ENCODE assay signal across 9 cellular contexts in genomic region chr7:66952343-66953043, GRCh38. TPM values are rescaled to one million over a fixed set of nuclear protein-coding genes. Genes with fewer than 3 reads are reported as not detected.
DNase-seq lines count a peak whose midpoint lies in the region; TF ChIP-seq lines count a peak whose summit lies in the region.
"Had no signal": no experiment of that assay in that cellular context is flagged by ENCODE, and none has a peak within 500 bp of the region (broad histone marks: within the 10 kb centered on the region; RNA-seq: fewer than 3 reads in every experiment).

No MANE protein-coding gene starts in this region.

- no peaks in the 10 kb centered on the region for H3K9me3 Mint-ChIP-seq in activated naive CD4-positive, alpha-beta T cell treated with anti-CD3 and anti-CD28 coated beads, Interleukin-2, amount 10 ng/mL, durations not matched to agents 7 days and 5 days
- no peaks in the 10 kb centered on the region for H3K9me3 Mint-ChIP-seq in type B pancreatic cell
- H3K9me3 Mint-ChIP-seq in activated T-helper 1 cell treated with anti-CD3 and anti-CD28 coated beads, Interleukin-12 subunit alpha, Interleukin-12 subunit beta, Interleukin-2, Interleukin-4 antibody, amounts not matched to agents 30 ng/mL and 10 ng/mL and 1 ng/mL, durations not matched to agents 14 hours and 24 hours and 36 hours: no peaks in the 10 kb centered on the region

- no peaks in the 10 kb centered on the region for H3K4me1 Mint-ChIP-seq in activated naive CD4-positive, alpha-beta T cell treated with anti-CD3 and anti-CD28 coated beads, Interleukin-2, amount 10 ng/mL, durations not matched to agents 7 days and 5 days
- peaks cover 5% of the 10 kb centered on the region for H3K4me1 Mint-ChIP-seq in type B pancreatic cell (ENCODE audit: unreplicated experiment)
- H3K4me1 Mint-ChIP-seq in activated T-helper 1 cell treated with anti-CD3 and anti-CD28 coated beads, Interleukin-12 subunit alpha, Interleukin-12 subunit beta, Interleukin-2, Interleukin-4 antibody, amounts not matched to agents 30 ng/mL and 10 ng/mL and 1 ng/mL, durations not matched to agents 14 hours and 24 hours and 36 hours (ENCODE audit: low read depth): no peaks in the 10 kb centered on the region

- intact Hi-C loops in activated T-helper 1 cell treated with anti-CD3 and anti-CD28 coated beads, Interleukin-12 subunit alpha, Interleukin-12 subunit beta, Interleukin-2, Interleukin-4 antibody, amounts not matched to agents 30 ng/mL and 10 ng/mL and 1 ng/mL, durations not matched to agents 14 hours and 24 hours and 36 hours (cut with micrococcal nuclease): no loop called here

- no peak for DNase-seq in activated naive CD4-positive, alpha-beta T cell treated with anti-CD3 and anti-CD28 coated beads, Interleukin-2, amount 10 ng/mL, durations not matched to agents 7 days and 5 days
- no peak for DNase-seq in activated naive CD4-positive, alpha-beta T cell (lab: John Stamatoyannopoulos, UW)
- DNase-seq in astrocyte of the hippocampus (ENCODE audit: low read depth, low spot score) (peak; percentile 61), iPS-NIHi11 (ENCODE audit: low spot score) (peak; percentile 38), type B pancreatic cell (ENCODE audit: extremely low spot score, unreplicated experiment) (no peak), NCI-H82 treated with DMSO at 0.1 percent for 48 hours (lab: John Stamatoyannopoulos, UW; ENCODE audit: unreplicated experiment) (no peak), NCI-H748 (lab: John Stamatoyannopoulos, UW; ENCODE audit: unreplicated experiment) (no peak)
- no peak for DNase-seq in activated T-helper 1 cell treated with anti-CD3 and anti-CD28 coated beads, Interleukin-12 subunit alpha, Interleukin-12 subunit beta, Interleukin-2, Interleukin-4 antibody, amounts not matched to agents 30 ng/mL and 10 ng/mL and 1 ng/mL, durations not matched to agents 14 hours and 24 hours and 36 hours (ENCODE audit: low spot score)
- DNase-seq: NCI-H1436 treated with DMSO at 0.1 percent for 48 hours had no signal

- TF ChIP-seq CTCF in type B pancreatic cell (conservative IDR thresholded peaks at IDR 0.05): no peak

- no peaks in the 10 kb centered on the region for H3K27me3 Mint-ChIP-seq in activated naive CD4-positive, alpha-beta T cell treated with anti-CD3 and anti-CD28 coated beads, Interleukin-2, amount 10 ng/mL, durations not matched to agents 7 days and 5 days
- no peaks in the 10 kb centered on the region for H3K27me3 Mint-ChIP-seq in type B pancreatic cell
- H3K27me3 Mint-ChIP-seq in activated T-helper 1 cell treated with anti-CD3 and anti-CD28 coated beads, Interleukin-12 subunit alpha, Interleukin-12 subunit beta, Interleukin-2, Interleukin-4 antibody, amounts not matched to agents 30 ng/mL and 10 ng/mL and 1 ng/mL, durations not matched to agents 14 hours and 24 hours and 36 hours (ENCODE audit: insufficient read depth): no peaks in the 10 kb centered on the region

- H3K27ac Mint-ChIP-seq in activated naive CD4-positive, alpha-beta T cell treated with anti-CD3 and anti-CD28 coated beads, Interleukin-2, amount 10 ng/mL, durations not matched to agents 7 days and 5 days: peak overlapping the region; percentile 54
- H3K27ac Mint-ChIP-seq in type B pancreatic cell: peak overlapping the region; percentile 75
- no peak overlapping the region for H3K27ac Mint-ChIP-seq in activated T-helper 1 cell treated with anti-CD3 and anti-CD28 coated beads, Interleukin-12 subunit alpha, Interleukin-12 subunit beta, Interleukin-2, Interleukin-4 antibody, amounts not matched to agents 30 ng/mL and 10 ng/mL and 1 ng/mL, durations not matched to agents 14 hours and 24 hours and 36 hours

- H3K4me3 Mint-ChIP-seq in activated naive CD4-positive, alpha-beta T cell treated with anti-CD3 and anti-CD28 coated beads, Interleukin-2, amount 10 ng/mL, durations not matched to agents 7 days and 5 days: no peak overlapping the region
- H3K4me3 Mint-ChIP-seq in type B pancreatic cell: no peak overlapping the region
- H3K4me3 Mint-ChIP-seq in activated T-helper 1 cell treated with anti-CD3 and anti-CD28 coated beads, Interleukin-12 subunit alpha, Interleukin-12 subunit beta, Interleukin-2, Interleukin-4 antibody, amounts not matched to agents 30 ng/mL and 10 ng/mL and 1 ng/mL, durations not matched to agents 14 hours and 24 hours and 36 hours: no peak overlapping the region

- peaks cover 46% of the 10 kb centered on the region for H3K36me3 Mint-ChIP-seq in activated naive CD4-positive, alpha-beta T cell treated with anti-CD3 and anti-CD28 coated beads, Interleukin-2, amount 10 ng/mL, durations not matched to agents 7 days and 5 days
- peaks cover 29% of the 10 kb centered on the region for H3K36me3 Mint-ChIP-seq in type B pancreatic cell
- peaks cover 45% of the 10 kb centered on the region for H3K36me3 Mint-ChIP-seq in activated T-helper 1 cell treated with anti-CD3 and anti-CD28 coated beads, Interleukin-12 subunit alpha, Interleukin-12 subunit beta, Interleukin-2, Interleukin-4 antibody, amounts not matched to agents 30 ng/mL and 10 ng/mL and 1 ng/mL, durations not matched to agents 14 hours and 24 hours and 36 hours (ENCODE audit: low read depth)

- CTCF ChIA-PET in activated naive CD4-positive, alpha-beta T cell treated with anti-CD3 and anti-CD28 coated beads, Interleukin-2, amount 10 ng/mL, durations not matched to agents 7 days and 5 days (lab: Charles Lee): no interaction called here

RNA-seq across cellular contexts. Expression of gene TMEM248, which starts 31.5 kb away (rescaled TPM):
- total RNA-seq in type B pancreatic cell (ENCODE audit: low replicate concordance): 71.6 and 84.5 TPM in 2 replicates
- 83.6 and 95.6 TPM in 2 replicates for total RNA-seq in activated T-helper 1 cell treated with anti-CD3 and anti-CD28 coated beads, Interleukin-12 subunit alpha, Interleukin-12 subunit beta, Interleukin-2, Interleukin-4 antibody, amounts not matched to agents 30 ng/mL and 10 ng/mL and 1 ng/mL, durations not matched to agents 14 hours and 24 hours and 36 hours

RNA-seq across cellular contexts. Expression of gene SBDS, which starts 42.9 kb away (rescaled TPM):
- total RNA-seq in type B pancreatic cell (ENCODE audit: low replicate concordance): 50.1 and 75.7 TPM in 2 replicates
- total RNA-seq in activated T-helper 1 cell treated with anti-CD3 and anti-CD28 coated beads, Interleukin-12 subunit alpha, Interleukin-12 subunit beta, Interleukin-2, Interleukin-4 antibody, amounts not matched to agents 30 ng/mL and 10 ng/mL and 1 ng/mL, durations not matched to agents 14 hours and 24 hours and 36 hours: 68.5 and 69.3 TPM in 2 replicates

RNA-seq across cellular contexts. Expression of gene TYW1, which starts 44.1 kb away (rescaled TPM):
- total RNA-seq in type B pancreatic cell (ENCODE audit: low replicate concordance): 14.3 and 17.7 TPM in 2 replicates
- 21.4 and 22.4 TPM in 2 replicates for total RNA-seq in activated T-helper 1 cell treated with anti-CD3 and anti-CD28 coated beads, Interleukin-12 subunit alpha, Interleukin-12 subunit beta, Interleukin-2, Interleukin-4 antibody, amounts not matched to agents 30 ng/mL and 10 ng/mL and 1 ng/mL, durations not matched to agents 14 hours and 24 hours and 36 hours

Comparison
In these comparisons a context has a peak if more than half of its experiments do, and no peak if none do; other contexts are left out.
1. DNase-seq: peak in astrocyte of the hippocampus (single experiment) and iPS-NIHi11 (single experiment); none in activated naive CD4-positive, alpha-beta T cell treated with anti-CD3 and anti-CD28 coated beads, Interleukin-2, amount 10 ng/mL, durations not matched to agents 7 days and 5 days (single experiment), activated naive CD4-positive, alpha-beta T cell (0 of 4), type B pancreatic cell (single experiment), NCI-H82 treated with DMSO at 0.1 percent for 48 hours (single experiment), NCI-H748 (single experiment) and activated T-helper 1 cell treated with anti-CD3 and anti-CD28 coated beads, Interleukin-12 subunit alpha, Interleukin-12 subunit beta, Interleukin-2, Interleukin-4 antibody, amounts not matched to agents 30 ng/mL and 10 ng/mL and 1 ng/mL, durations not matched to agents 14 hours and 24 hours and 36 hours (single experiment).